ENCODE assay signal across 16 cellular contexts in genomic region chr1:209349372-209350324, GRCh38.
A peak's percentile ranks its signal among the peaks of the same experiment; 100 is the strongest.
DNase-seq lines count a peak whose midpoint lies in the region; ATAC-seq lines count a peak whose summit lies in the region.
"Had no signal": no experiment of that assay in that cellular context is flagged by ENCODE, and none has a peak within 500 bp of the region (broad histone marks: within the 10 kb centered on the region; RNA-seq: fewer than 3 reads in every experiment).

No MANE protein-coding gene starts in this region.

- WGBS in mesodermal cell (ENCODE audit: insufficient coverage in 2 of 2), 2 experiments = 52 to 90% methylated on average over 3 to 5 of the region's 9 CpGs

- ATAC-seq in HG03432 (IDR thresholded peaks at IDR 0.05; ENCODE audit: unreplicated experiment) = peak; percentile 40
- ATAC-seq: activated naive CD4-positive, alpha-beta T cell treated with anti-CD3 and anti-CD28 coated beads, Interleukin-2, amount 50 U/mL, for 72 hours had no signal

- no peak overlapping the region for H3K4me3 ChIP-seq in mesodermal cell (ENCODE audit: extremely low read depth, insufficient read depth, low read length, poor library complexity, severe bottlenecking)
- H3K4me3 ChIP-seq: prostate gland had no signal

- peak overlapping the region; percentile 78 for H3K27ac ChIP-seq in mesodermal cell (ENCODE audit: low read depth, low read length, severe bottlenecking)
- H3K27ac ChIP-seq: prostate gland had no signal

- H3K9me3 ChIP-seq in mesodermal cell (ENCODE audit: control insufficient read depth, low read length) = no peaks in the 10 kb centered on the region
- H3K9me3 ChIP-seq: prostate gland had no signal

- DNase-seq in EH (ENCODE audit: low read depth) = peak; percentile 51
- peak; percentile 82 for DNase-seq in SK-N-DZ (ENCODE audit: low spot score)
- no peak for DNase-seq in NCI-H82 (lab: John Stamatoyannopoulos, UW)
- DNase-seq in NCI-H1694 treated with DMSO at 0.1 percent for 48 hours (lab: John Stamatoyannopoulos, UW) = no peak
- DNase-seq in NCI-H128 (lab: John Stamatoyannopoulos, UW; ENCODE audit: unreplicated experiment) = no peak
- no peak for DNase-seq in NCI-H1436 (lab: John Stamatoyannopoulos, UW)
- DNase-seq: DND-41; Kasumi-1; midbrain; Right ventricle myocardium superior; stimulated activated CD4-positive, alpha-beta T cell treated with anti-CD3 and anti-CD28 coated beads, Interleukin-4, amount 100 ng/mL, for 4 hours; stimulated activated naive CD4-positive, alpha-beta T cell had no signal

- H3K36me3 ChIP-seq in mesodermal cell (ENCODE audit: control insufficient read depth, insufficient read depth, low read length) = no peaks in the 10 kb centered on the region
- H3K36me3 ChIP-seq: prostate gland had no signal

- H3K4me1 ChIP-seq in mesodermal cell (ENCODE audit: control insufficient read depth, insufficient read depth, low read length, poor library complexity, severe bottlenecking) = peaks cover 32% of the 10 kb centered on the region
- H3K4me1 ChIP-seq: prostate gland had no signal

Comparison
In these comparisons a context has a peak if more than half of its experiments do, and no peak if none do; other contexts are left out.
1. DNase-seq: peak in EH (single experiment) and SK-N-DZ (single experiment); none in NCI-H82 (single experiment), NCI-H1694 treated with DMSO at 0.1 percent for 48 hours (single experiment), NCI-H128 (single experiment) and NCI-H1436 (single experiment).